Comparison of ENCODE assay signal across 32 cellular contexts in the genomic region with DNA sequence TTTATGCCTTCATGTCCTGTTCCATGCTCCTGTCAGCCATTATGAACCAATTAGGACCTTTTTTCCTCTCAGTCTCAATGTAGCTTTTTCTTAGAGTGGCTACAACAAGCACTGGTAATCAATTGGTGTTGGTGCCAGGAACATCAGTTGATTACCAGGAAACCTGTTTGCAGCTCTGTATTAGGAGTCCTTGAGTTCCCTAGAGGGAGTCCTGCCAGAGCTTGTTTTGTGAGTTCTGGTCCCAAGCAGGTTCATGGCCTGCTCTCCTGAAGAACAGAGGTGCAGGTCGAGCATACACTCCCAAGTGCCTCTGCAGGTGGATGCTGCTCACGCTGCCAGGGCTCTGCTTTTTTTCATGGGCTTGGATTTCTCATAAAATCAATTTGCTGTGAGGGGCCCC.
"Had no signal": no experiment of that assay in that cellular context is flagged by ENCODE, and none has a peak within 500 bp of the region (broad histone marks: within the 10 kb centered on the region; RNA-seq: fewer than 3 reads in every experiment).

No MANE protein-coding gene starts in this region.

- H3K36me3 ChIP-seq: MG63 had no signal

- DNase-seq: Karpas-422, MG63, MM.1S, NCI-H1048, NCI-H1092, NCI-H1092 treated with DMSO at 0.1 percent for 48 hours, NCI-H1105, NCI-H1105 treated with DMSO at 0.1 percent for 48 hours, NCI-H1417, NCI-H1417 treated with DMSO at 0.1 percent for 48 hours, NCI-H1436, NCI-H1436 treated with DMSO at 0.1 percent for 48 hours, NCI-H146, NCI-H1694, NCI-H1694 treated with DMSO at 0.1 percent for 48 hours, NCI-H187, NCI-H187 treated with DMSO at 0.1 percent for 48 hours, NCI-H1930, NCI-H2029, NCI-H2029 treated with DMSO at 0.1 percent for 48 hours, NCI-H2081, NCI-H2081 treated with DMSO at 0.1 percent for 48 hours, NCI-H2107, NCI-H2171, NCI-H2171 treated with DMSO at 0.1 percent for 48 hours, NCI-H2227 treated with DMSO at 0.1 percent for 48 hours, NCI-H226, NCI-H345, NCI-H446, NCI-H446 treated with DMSO at 0.1 percent for 48 hours, NCI-H510A had no signal

- H3K9me3 ChIP-seq: MG63 had no signal

- H3K27ac ChIP-seq: KMS-11 had no signal

- H3K27me3 ChIP-seq: MG63 had no signal

- H3K4me3 ChIP-seq: MG63 had no signal
